1 cellular context compared by ENCODE assay signal in the genomic region with DNA sequence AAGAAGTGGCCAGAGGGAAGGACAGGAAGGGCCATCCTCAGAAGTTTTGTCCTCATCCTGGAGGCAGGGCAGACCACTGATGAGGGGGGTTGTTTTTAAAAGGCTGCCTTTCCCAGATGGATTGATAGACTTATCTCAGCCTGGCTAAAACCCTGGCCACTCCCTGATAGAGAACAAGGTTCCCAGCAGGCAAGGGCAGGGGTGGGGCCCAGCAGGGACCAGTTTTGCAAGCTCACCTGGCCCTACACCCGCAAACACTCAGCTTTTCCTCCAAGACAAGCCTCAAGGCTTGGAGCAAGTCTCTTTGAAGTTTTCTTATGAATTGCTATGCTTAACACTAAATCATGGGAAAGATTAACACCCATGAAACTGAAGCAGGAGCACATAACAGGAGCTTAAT.
TF ChIP-seq lines count a peak whose summit lies in the region.

No MANE protein-coding gene starts in this region.

TF ChIP-seq in IMR-90, 13 proteins besides CTCF, POLR2A, EP300 and RAD21 (continued from another document):
- TF ChIP-seq FOS (IDR thresholded peaks at IDR 0.05; ENCODE audit: low read depth, low read length), result no peak
- TF ChIP-seq MAFK (IDR thresholded peaks at IDR 0.05; ENCODE audit: low read depth, low read length), result no peak
- no peak for TF ChIP-seq SMC3 (IDR thresholded peaks at IDR 0.05; ENCODE audit: low read depth, low read length)
- no peak for TF ChIP-seq NFE2L2 (IDR thresholded peaks at IDR 0.05; ENCODE audit: low read depth, low read length)
- TF ChIP-seq, protein P1, sequence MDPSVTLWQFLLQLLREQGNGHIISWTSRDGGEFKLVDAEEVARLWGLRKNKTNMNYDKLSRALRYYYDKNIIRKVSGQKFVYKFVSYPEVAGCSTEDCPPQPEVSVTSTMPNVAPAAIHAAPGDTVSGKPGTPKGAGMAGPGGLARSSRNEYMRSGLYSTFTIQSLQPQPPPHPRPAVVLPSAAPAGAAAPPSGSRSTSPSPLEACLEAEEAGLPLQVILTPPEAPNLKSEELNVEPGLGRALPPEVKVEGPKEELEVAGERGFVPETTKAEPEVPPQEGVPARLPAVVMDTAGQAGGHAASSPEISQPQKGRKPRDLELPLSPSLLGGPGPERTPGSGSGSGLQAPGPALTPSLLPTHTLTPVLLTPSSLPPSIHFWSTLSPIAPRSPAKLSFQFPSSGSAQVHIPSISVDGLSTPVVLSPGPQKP (IDR thresholded peaks at IDR 0.05; ENCODE audit: borderline replicate concordance, low read depth, low read length), result no peak
- TF ChIP-seq BHLHE40 (IDR thresholded peaks at IDR 0.05; ENCODE audit: low read depth, low read length), result no peak
- no peak for TF ChIP-seq CEBPB (IDR thresholded peaks at IDR 0.05; ENCODE audit: low read depth, low read length)
- TF ChIP-seq, protein P2, sequence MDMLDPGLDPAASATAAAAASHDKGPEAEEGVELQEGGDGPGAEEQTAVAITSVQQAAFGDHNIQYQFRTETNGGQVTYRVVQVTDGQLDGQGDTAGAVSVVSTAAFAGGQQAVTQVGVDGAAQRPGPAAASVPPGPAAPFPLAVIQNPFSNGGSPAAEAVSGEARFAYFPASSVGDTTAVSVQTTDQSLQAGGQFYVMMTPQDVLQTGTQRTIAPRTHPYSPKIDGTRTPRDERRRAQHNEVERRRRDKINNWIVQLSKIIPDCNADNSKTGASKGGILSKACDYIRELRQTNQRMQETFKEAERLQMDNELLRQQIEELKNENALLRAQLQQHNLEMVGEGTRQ (IDR thresholded peaks at IDR 0.05; ENCODE audit: low read depth, low read length), result no peak
